8 cellular contexts compared by ENCODE assay signal in the genomic region with DNA sequence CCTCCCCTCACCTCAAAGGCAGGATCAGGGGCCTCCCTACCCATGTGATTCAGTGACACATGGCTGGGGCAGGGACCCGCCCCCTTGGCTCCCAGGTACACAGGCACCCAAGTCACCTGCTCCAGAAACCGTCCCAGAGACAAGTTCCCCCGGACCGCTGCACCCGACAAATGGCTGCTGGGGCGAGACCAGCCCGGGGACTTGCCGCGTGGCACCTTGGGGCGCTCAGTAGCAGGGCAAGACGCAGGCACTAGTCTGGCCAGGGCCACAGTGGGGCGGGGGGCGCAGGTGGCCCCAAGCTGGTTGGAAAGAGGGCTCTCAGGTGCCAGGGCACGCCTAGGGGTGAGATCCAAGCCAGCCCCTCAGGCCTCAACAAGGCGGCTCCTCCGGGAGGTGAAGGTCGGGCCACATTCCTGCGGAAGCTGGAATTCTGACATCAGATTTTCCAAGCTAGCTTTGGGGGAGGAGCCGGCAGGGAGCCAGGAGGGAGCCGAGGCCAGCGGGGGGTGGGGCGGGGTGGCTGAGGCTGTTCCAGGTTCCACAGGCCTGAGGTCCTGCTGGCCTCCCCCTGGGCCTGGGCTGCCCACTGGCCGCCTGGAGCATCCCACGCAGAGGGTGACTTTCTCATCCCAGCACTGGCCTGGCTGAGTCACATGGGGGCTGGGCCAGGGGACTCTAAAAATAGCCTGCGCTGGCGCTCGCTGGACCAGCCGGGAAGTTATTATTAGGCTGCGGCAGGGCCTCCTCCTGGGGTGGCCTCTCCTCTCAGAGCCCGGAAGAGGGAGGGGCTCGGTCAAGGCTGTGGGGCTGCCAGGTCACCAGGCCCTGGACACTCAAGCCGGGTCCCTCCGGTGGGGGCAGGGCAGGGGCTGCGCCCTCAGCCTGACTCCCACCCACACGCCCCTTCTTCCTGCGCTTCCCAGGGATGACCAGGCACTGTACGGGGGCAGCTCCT. TPM values are rescaled to one million over a fixed set of nuclear protein-coding genes. Genes with fewer than 3 reads are reported as not detected.
DNase-seq lines count a peak whose midpoint lies in the region; ATAC-seq and TF ChIP-seq lines count a peak whose summit lies in the region.

No MANE protein-coding gene starts in this region.

- TF ChIP-seq CTCF in AG10803 (conservative IDR thresholded peaks at IDR 0.05; ENCODE audit: low read length): no peak
- no peak for TF ChIP-seq CTCF in cardiac fibroblast (IDR thresholded peaks at IDR 0.05; ENCODE audit: low read depth, low read length)

- peaks cover 28% of the 10 kb centered on the region for H3K4me1 ChIP-seq in skeletal muscle satellite cell (ENCODE audit: control insufficient read depth, insufficient read depth, low read length)

- no peaks in the 10 kb centered on the region for H3K9me3 ChIP-seq in skeletal muscle satellite cell (replicated peaks; ENCODE audit: low read length)

- no peak overlapping the region for H3K4me3 ChIP-seq in AG10803 (ENCODE audit: low read length)
- no peak overlapping the region for H3K4me3 ChIP-seq in cardiac fibroblast (replicated peaks in 1 of 2; ENCODE audit: low read depth in 2 of 2, low read length in 2 of 2)
- H3K4me3 ChIP-seq in skeletal muscle satellite cell (ENCODE audit: low read length): peak overlapping the region; percentile 59

- peak overlapping the region; percentile 83 for H3K4me2 ChIP-seq in skeletal muscle satellite cell (ENCODE audit: low read length)

- peaks cover 4% of the 10 kb centered on the region for H3K27me3 ChIP-seq in skeletal muscle satellite cell (ENCODE audit: control insufficient read depth, insufficient read depth, low read length)

- DNase-seq in AG10803 (ENCODE audit: low read depth) (peak; percentile 97), HuH-7 (ENCODE audit: low spot score) (peak; percentile 88), cardiac fibroblast (ENCODE audit: low read depth in 2 of 2) (peak; percentile 90 to 98), iPS-NIHi11 (ENCODE audit: low spot score) (peak; percentile 88)

- peak overlapping the region; percentile 78 for H3K9ac ChIP-seq in skeletal muscle satellite cell (ENCODE audit: low read depth, low read length)

- ATAC-seq in GM21576 (IDR thresholded peaks at IDR 0.05; ENCODE audit: unreplicated experiment) (no peak), HG02678 (IDR thresholded peaks at IDR 0.05; ENCODE audit: unreplicated experiment) (no peak), GM21529 (IDR thresholded peaks at IDR 0.05; ENCODE audit: unreplicated experiment) (no peak)

- H3K36me3 ChIP-seq in skeletal muscle satellite cell (ENCODE audit: insufficient read depth, low read length): no peaks in the 10 kb centered on the region

RNA-seq across cellular contexts. Expression of a gene that starts 20.5 kb away (rescaled TPM):
- total RNA-seq in skeletal muscle satellite cell (2012; rRNA removed): 11.4 and 14.9 TPM in 2 replicates
